Comparison of ENCODE assay signal across 16 cellular contexts in genomic region chr22:29385305-29385704, GRCh38. TPM values are rescaled to one million over a fixed set of nuclear protein-coding genes. Genes with fewer than 3 reads are reported as not detected.
A peak's percentile ranks its signal among the peaks of the same experiment; 100 is the strongest.
DNase-seq lines count a peak whose midpoint lies in the region; ATAC-seq, FAIRE-seq and TF ChIP-seq lines count a peak whose summit lies in the region.
"Had no signal": no experiment of that assay in that cellular context is flagged by ENCODE, and none has a peak within 500 bp of the region (broad histone marks: within the 10 kb centered on the region; RNA-seq: fewer than 3 reads in every experiment).

No MANE protein-coding gene starts in this region.

- H3K27me3 Mint-ChIP-seq in activated naive CD4-positive, alpha-beta T cell treated with anti-CD3 and anti-CD28 coated beads, Interleukin-2, amount 50 U/mL, for 24 hours, result no peaks in the 10 kb centered on the region
- no peaks in the 10 kb centered on the region for H3K27me3 Mint-ChIP-seq in activated T-helper 17 cell treated with anti-CD3 and anti-CD28 coated beads, Interleukin-2, amount 50 U/mL, for 72 hours
- H3K27me3 Mint-ChIP-seq in memory B cell, result no peaks in the 10 kb centered on the region

- no peak for FAIRE-seq in kidney (lab: Jason Lieb, UNC)
- FAIRE-seq: islet of Langerhans, K562 had no signal

- no peaks in the 10 kb centered on the region for H3K36me3 Mint-ChIP-seq in activated naive CD4-positive, alpha-beta T cell treated with anti-CD3 and anti-CD28 coated beads, Interleukin-2, amount 50 U/mL, for 24 hours
- peaks cover 20% of the 10 kb centered on the region for H3K36me3 Mint-ChIP-seq in activated T-helper 17 cell treated with anti-CD3 and anti-CD28 coated beads, Interleukin-2, amount 50 U/mL, for 72 hours (ENCODE audit: low read depth)
- H3K36me3 Mint-ChIP-seq in memory B cell, result peaks cover 18% of the 10 kb centered on the region

- no peak for TF ChIP-seq CTCF in upper lobe of left lung (IDR thresholded peaks at IDR 0.05)
- TF ChIP-seq CTCF in kidney (IDR thresholded peaks at IDR 0.05; ENCODE audit: borderline replicate concordance, extremely low read depth, insufficient read depth), result no peak

- no peak for ATAC-seq in activated T-helper 17 cell treated with anti-CD3 and anti-CD28 coated beads, Interleukin-2, amount 50 U/mL, for 72 hours (replicated peaks)
- ATAC-seq in memory B cell (ENCODE audit: low read depth) (no peak), upper lobe of left lung (ENCODE audit: low FRiP score in 2 of 2) (no peak)
- ATAC-seq: K562, PC-3 had no signal

- H3K27ac ChIP-seq in upper lobe of left lung (peak overlapping the region in 3 of 4 donors; percentile 9 to 44 (median 20)), kidney (ENCODE audit: low read depth in 2 of 2, low read length in 2 of 2) (no peak overlapping the region)

- peaks cover 69% of the 10 kb centered on the region for H3K4me1 Mint-ChIP-seq in activated naive CD4-positive, alpha-beta T cell treated with anti-CD3 and anti-CD28 coated beads, Interleukin-2, amount 50 U/mL, for 24 hours
- H3K4me1 Mint-ChIP-seq in activated T-helper 17 cell treated with anti-CD3 and anti-CD28 coated beads, Interleukin-2, amount 50 U/mL, for 72 hours, result peaks cover 39% of the 10 kb centered on the region
- peaks cover 66% of the 10 kb centered on the region for H3K4me1 Mint-ChIP-seq in memory B cell

- no peak overlapping the region for H3K9ac ChIP-seq in kidney (ENCODE audit: low read length in 2 of 2)

- H3K4me3 ChIP-seq in upper lobe of left lung (no peak overlapping the region), kidney (ENCODE audit: low read length in 2 of 2) (no peak overlapping the region)
- H3K4me3 ChIP-seq: adrenal gland, K562, skin epidermis had no signal

- H3K27me3 ChIP-seq in upper lobe of left lung, result no peaks in the 10 kb centered on the region
- H3K27me3 ChIP-seq: adrenal gland had no signal

- 74 to 78% methylated on average over 2 of the region's 2 CpGs for WGBS in upper lobe of left lung, 2 donors

- TF ChIP-seq EP300 in upper lobe of left lung (IDR thresholded peaks at IDR 0.05), result no peak

- H3K9me3 ChIP-seq in upper lobe of left lung (no peaks in the 10 kb centered on the region), kidney (ENCODE audit: control insufficient read depth in 1 of 2, low read length in 2 of 2) (no peaks in the 10 kb centered on the region)
- H3K9me3 ChIP-seq: adrenal gland had no signal

- DNase-seq in activated naive CD4-positive, alpha-beta T cell treated with Interleukin-2 at 50 U/mL for 16 hours, result no peak
- DNase-seq in memory B cell (ENCODE audit: low spot score in 2 of 2) (no peak), upper lobe of left lung (no peak), kidney (no peak), NCI-H524 (lab: John Stamatoyannopoulos, UW) (no peak), AG08396 (ENCODE audit: low spot score) (no peak)
- DNase-seq: NCI-H2107, PC-3 had no signal

- intact Hi-C loops in kidney (cut with DNase I), result no loop called here

- H3K36me3 ChIP-seq in upper lobe of left lung, result peaks cover 0 to 13% (median 1%) of the 10 kb centered on the region in 4 donors
- peaks cover 0 to 2% of the 10 kb centered on the region in 2 donors for H3K36me3 ChIP-seq in kidney (ENCODE audit: control insufficient read depth in 1 of 2, insufficient read depth in 2 of 2, low read length in 2 of 2)
- H3K36me3 ChIP-seq: adrenal gland had no signal

- no peaks in the 10 kb centered on the region for H3K9me3 Mint-ChIP-seq in activated naive CD4-positive, alpha-beta T cell treated with anti-CD3 and anti-CD28 coated beads, Interleukin-2, amount 50 U/mL, for 24 hours
- H3K9me3 Mint-ChIP-seq in activated T-helper 17 cell treated with anti-CD3 and anti-CD28 coated beads, Interleukin-2, amount 50 U/mL, for 72 hours, result no peaks in the 10 kb centered on the region
- no peaks in the 10 kb centered on the region for H3K9me3 Mint-ChIP-seq in memory B cell
- H3K9me3 Mint-ChIP-seq: neural crest cell had no signal

- H3K4me1 ChIP-seq in upper lobe of left lung (peaks cover 34 to 73% (median 59%) of the 10 kb centered on the region in 4 donors), kidney (ENCODE audit: control insufficient read depth in 1 of 2, insufficient read depth in 1 of 2, low read depth in 1 of 2, low read length in 2 of 2) (peaks cover 28 to 36% of the 10 kb centered on the region in 2 donors)

- TF ChIP-seq POLR2A in upper lobe of left lung (IDR thresholded peaks at IDR 0.05), result no peak

- H3K27ac Mint-ChIP-seq in activated naive CD4-positive, alpha-beta T cell treated with anti-CD3 and anti-CD28 coated beads, Interleukin-2, amount 50 U/mL, for 24 hours, result peak overlapping the region; percentile 25
- H3K27ac Mint-ChIP-seq in activated T-helper 17 cell treated with anti-CD3 and anti-CD28 coated beads, Interleukin-2, amount 50 U/mL, for 72 hours, result peak overlapping the region; percentile 37
- H3K27ac Mint-ChIP-seq in memory B cell, result peak overlapping the region; percentile 94

- H3K4me3 Mint-ChIP-seq in activated naive CD4-positive, alpha-beta T cell treated with anti-CD3 and anti-CD28 coated beads, Interleukin-2, amount 50 U/mL, for 24 hours, result peak overlapping the region; percentile 5
- peak overlapping the region; percentile 9 for H3K4me3 Mint-ChIP-seq in activated T-helper 17 cell treated with anti-CD3 and anti-CD28 coated beads, Interleukin-2, amount 50 U/mL, for 72 hours
- peak overlapping the region; percentile 93 for H3K4me3 Mint-ChIP-seq in memory B cell

RNA-seq across cellular contexts. Expression of gene AP1B1, which starts 3.1 kb away (rescaled TPM):
- total RNA-seq in activated T-helper 17 cell treated with anti-CD3 and anti-CD28 coated beads, Interleukin-2, amount 50 U/mL, for 72 hours, result 10 to 100 TPM; 33.8 to 83.7 TPM
- total RNA-seq in upper lobe of left lung (100 to 1,000 TPM in 1 of 6 donors, 10 to 100 TPM in 5; 44.7 to 162 (median 80.7) TPM), kidney (82.9 TPM)
- polyA plus RNA-seq in kidney (ENCODE audit: insufficient read depth, low read depth, low replicate concordance), result 50.5 TPM

RNA-seq across cellular contexts. Expression of gene RFPL1, which starts 53.1 kb away (rescaled TPM):
- total RNA-seq in activated T-helper 17 cell treated with anti-CD3 and anti-CD28 coated beads, Interleukin-2, amount 50 U/mL, for 72 hours, result not detected
- total RNA-seq in upper lobe of left lung (not detected), kidney (not detected)
- polyA plus RNA-seq in kidney (ENCODE audit: insufficient read depth, low read depth, low replicate concordance), result not detected
- total RNA-seq: adrenal gland, fibroblast of villous mesenchyme, K562, neural crest cell, PC-3 had no signal
- polyA plus RNA-seq: adrenal gland, K562 had no signal

Comparison
In these comparisons a context has a peak if more than half of its experiments do, and no peak if none do; other contexts are left out.
1. H3K27ac Mint-ChIP-seq: peak in every context shown above with its lines; median percentile 94 in memory B cell; 37 in activated T-helper 17 cell treated with anti-CD3 and anti-CD28 coated beads, Interleukin-2, amount 50 U/mL, for 72 hours; 25 in activated naive CD4-positive, alpha-beta T cell treated with anti-CD3 and anti-CD28 coated beads, Interleukin-2, amount 50 U/mL, for 24 hours.
2. H3K4me3 Mint-ChIP-seq: peak in every context shown above with its lines; median percentile 93 in memory B cell; 9 in activated T-helper 17 cell treated with anti-CD3 and anti-CD28 coated beads, Interleukin-2, amount 50 U/mL, for 72 hours; 5 in activated naive CD4-positive, alpha-beta T cell treated with anti-CD3 and anti-CD28 coated beads, Interleukin-2, amount 50 U/mL, for 24 hours.
3. H3K27ac ChIP-seq: peak in upper lobe of left lung (3 of 4); none in kidney (0 of 2).